In genomic region chr19:1574354-1574753, GRCh38 we compare ENCODE assay signal across 17 cellular contexts. TPM values are rescaled to one million over a fixed set of nuclear protein-coding genes. Genes with fewer than 3 reads are reported as not detected.
DNase-seq lines count a peak whose midpoint lies in the region; ATAC-seq and TF ChIP-seq lines count a peak whose summit lies in the region.
"Had no signal": no experiment of that assay in that cellular context is flagged by ENCODE, and none has a peak within 500 bp of the region (broad histone marks: within the 10 kb centered on the region; RNA-seq: fewer than 3 reads in every experiment).

No MANE protein-coding gene starts in this region.

- H3K27me3 ChIP-seq in Caco-2 (replicated peaks; ENCODE audit: control insufficient read depth, insufficient read depth, low read length) = no peaks in the 10 kb centered on the region

- ATAC-seq in activated naive CD8-positive, alpha-beta T cell treated with anti-CD3 and anti-CD28 coated beads, Interleukin-2, amount 50 U/mL, for 24 hours = no peak
- ATAC-seq in stimulated activated naive B cell treated with anti-CD40 and anti-IgM and Interleukin-4, amounts not matched to agents 10 μg/mL and 1 μg/mL and 100 μg/mL, for 72 hours (replicated peaks) = no peak
- ATAC-seq: HepG2 had no signal

- intact Hi-C loops in Caco-2 (cut with micrococcal nuclease; ENCODE audit: unreplicated experiment) = no loop called here

- no peak overlapping the region for H3K4me3 Mint-ChIP-seq in activated naive CD8-positive, alpha-beta T cell treated with anti-CD3 and anti-CD28 coated beads for 36 hours
- H3K4me3 Mint-ChIP-seq in activated naive CD8-positive, alpha-beta T cell treated with anti-CD3 and anti-CD28 coated beads, Interleukin-2, amount 50 U/mL, for 24 hours = no peak overlapping the region
- no peak overlapping the region for H3K4me3 Mint-ChIP-seq in nephron progenitor cell
- no peak overlapping the region for H3K4me3 Mint-ChIP-seq in stimulated activated naive B cell treated with anti-CD40 and anti-IgM and Interleukin-4, amounts not matched to agents 10 μg/mL and 1 μg/mL and 100 μg/mL, for 72 hours
- H3K4me3 Mint-ChIP-seq in Caco-2 (ENCODE audit: unreplicated experiment) = no peak overlapping the region
- H3K4me3 Mint-ChIP-seq: B cell; CD4-positive, alpha-beta memory T cell; H9; HFFc6 had no signal

- H3K27ac Mint-ChIP-seq in activated naive CD8-positive, alpha-beta T cell treated with anti-CD3 and anti-CD28 coated beads for 36 hours = peak overlapping the region; percentile 42
- H3K27ac Mint-ChIP-seq in activated naive CD8-positive, alpha-beta T cell treated with anti-CD3 and anti-CD28 coated beads, Interleukin-2, amount 50 U/mL, for 24 hours = no peak overlapping the region
- H3K27ac Mint-ChIP-seq in nephron progenitor cell = peak overlapping the region; percentile 54
- peak overlapping the region; percentile 37 for H3K27ac Mint-ChIP-seq in stimulated activated naive B cell treated with anti-CD40 and anti-IgM and Interleukin-4, amounts not matched to agents 10 μg/mL and 1 μg/mL and 100 μg/mL, for 72 hours
- no peak overlapping the region for H3K27ac Mint-ChIP-seq in Caco-2 (ENCODE audit: unreplicated experiment)
- H3K27ac Mint-ChIP-seq: B cell; CD4-positive, alpha-beta memory T cell; HFFc6 had no signal

- H3K9me3 ChIP-seq in HEK293 (ENCODE audit: control insufficient read depth, insufficient read depth, low read depth, low read length) (no peaks in the 10 kb centered on the region), Caco-2 (no peaks in the 10 kb centered on the region)

- H3K4me1 ChIP-seq in HEK293 (ENCODE audit: control insufficient read depth, insufficient read depth, low read length) (no peaks in the 10 kb centered on the region), Caco-2 (no peaks in the 10 kb centered on the region)

- H3K9me3 Mint-ChIP-seq in activated naive CD8-positive, alpha-beta T cell treated with anti-CD3 and anti-CD28 coated beads for 36 hours = no peaks in the 10 kb centered on the region
- H3K9me3 Mint-ChIP-seq in activated naive CD8-positive, alpha-beta T cell treated with anti-CD3 and anti-CD28 coated beads, Interleukin-2, amount 50 U/mL, for 24 hours = no peaks in the 10 kb centered on the region
- peaks cover 4% of the 10 kb centered on the region for H3K9me3 Mint-ChIP-seq in nephron progenitor cell
- H3K9me3 Mint-ChIP-seq in stimulated activated naive B cell treated with anti-CD40 and anti-IgM and Interleukin-4, amounts not matched to agents 10 μg/mL and 1 μg/mL and 100 μg/mL, for 72 hours = no peaks in the 10 kb centered on the region
- H3K9me3 Mint-ChIP-seq in Caco-2 (ENCODE audit: unreplicated experiment) = no peaks in the 10 kb centered on the region
- H3K9me3 Mint-ChIP-seq: HFFc6 had no signal

- H3K36me3 Mint-ChIP-seq in activated naive CD8-positive, alpha-beta T cell treated with anti-CD3 and anti-CD28 coated beads for 36 hours = peaks cover 2% of the 10 kb centered on the region
- H3K36me3 Mint-ChIP-seq in activated naive CD8-positive, alpha-beta T cell treated with anti-CD3 and anti-CD28 coated beads, Interleukin-2, amount 50 U/mL, for 24 hours (ENCODE audit: low read depth) = peaks cover 3% of the 10 kb centered on the region
- peaks cover 6% of the 10 kb centered on the region for H3K36me3 Mint-ChIP-seq in nephron progenitor cell (ENCODE audit: low read depth)
- peaks cover 13 to 31% of the 10 kb centered on the region in 2 donors for H3K36me3 Mint-ChIP-seq in stimulated activated naive B cell treated with anti-CD40 and anti-IgM and Interleukin-4, amounts not matched to agents 10 μg/mL and 1 μg/mL and 100 μg/mL, for 72 hours
- peaks cover 21% of the 10 kb centered on the region for H3K36me3 Mint-ChIP-seq in Caco-2 (ENCODE audit: insufficient read depth, unreplicated experiment)

- CTCF ChIA-PET in HEK293 (lab: Yijun Ruan, JAX) = no interaction called here
- CTCF ChIA-PET in Caco-2 (lab: Charles Lee) = no interaction called here

- POLR2A ChIA-PET in HEK293 (lab: Yijun Ruan, JAX) (interaction anchor here (0.6 to 2.6 kb wide), 3 partner anchors 13 to 1469 kb away, joined by 3 to 8 read pairs (median 4); partner anchors contain the start of gene MBD3), Caco-2 (lab: Charles Lee) (no interaction called here)

- in situ Hi-C loops in ACHN (cut with HindIII; ENCODE audit: low pct_ligation_motif_present, low pct_unique_long_range_greater_than_20kb, low sequenced_read_pairs) = no loop called here

- no peak for DNase-seq in activated naive CD8-positive, alpha-beta T cell treated with anti-CD3 and anti-CD28 coated beads for 36 hours
- no peak for DNase-seq in activated naive CD8-positive, alpha-beta T cell treated with anti-CD3 and anti-CD28 coated beads, Interleukin-2, amount 50 U/mL, for 24 hours
- no peak for DNase-seq in nephron progenitor cell
- DNase-seq in stimulated activated naive B cell treated with anti-CD40 and anti-IgM and Interleukin-4, amounts not matched to agents 10 μg/mL and 1 μg/mL and 100 μg/mL, for 72 hours = no peak
- DNase-seq in ACHN = no peak
- DNase-seq in Caco-2 = no peak
- DNase-seq: CD4-positive, alpha-beta memory T cell; DND-41; GDM1; GOT3; H9; HFFc6 had no signal

- no TSS peak for BruUV-seq in Caco-2 (replicated peaks; lab: Mats Ljungman, UMichigan)

- TF ChIP-seq CTCF in HEK293 (tag by site-specific recombination; IDR thresholded peaks at IDR 0.05) (no peak), nephron progenitor cell (IDR thresholded peaks at IDR 0.05) (no peak), Caco-2 (IDR thresholded peaks at IDR 0.05; ENCODE audit: insufficient read depth in 1 of 2, low read depth in 1 of 2, low read length in 1 of 2, severe bottlenecking in 1 of 2, unreplicated experiment in 1 of 2) (no peak)

- H3K36me3 ChIP-seq in HEK293 (ENCODE audit: control insufficient read depth in 2 of 2, insufficient read depth in 1 of 2, low read length in 2 of 2) = peaks cover 1 to 27% of the 10 kb centered on the region in 2 experiments; a peak in 2 of 3 replicates
- H3K36me3 ChIP-seq in Caco-2 (ENCODE audit: control insufficient read depth, insufficient read depth, low read length) = no peaks in the 10 kb centered on the region

- peaks cover 2% of the 10 kb centered on the region for H3K4me1 Mint-ChIP-seq in activated naive CD8-positive, alpha-beta T cell treated with anti-CD3 and anti-CD28 coated beads for 36 hours
- H3K4me1 Mint-ChIP-seq in activated naive CD8-positive, alpha-beta T cell treated with anti-CD3 and anti-CD28 coated beads, Interleukin-2, amount 50 U/mL, for 24 hours = peaks cover 2% of the 10 kb centered on the region
- H3K4me1 Mint-ChIP-seq in nephron progenitor cell = peaks cover 15% of the 10 kb centered on the region
- H3K4me1 Mint-ChIP-seq in stimulated activated naive B cell treated with anti-CD40 and anti-IgM and Interleukin-4, amounts not matched to agents 10 μg/mL and 1 μg/mL and 100 μg/mL, for 72 hours = peaks cover 7 to 23% of the 10 kb centered on the region in 2 donors
- peaks cover 12% of the 10 kb centered on the region for H3K4me1 Mint-ChIP-seq in Caco-2 (ENCODE audit: low read depth, unreplicated experiment)

- H3K4me3 ChIP-seq in HEK293 (ENCODE audit: low read depth, low read length) (no peak overlapping the region), Caco-2 (ENCODE audit: low read depth, low read length) (no peak overlapping the region)

- no peak overlapping the region for H3K27ac ChIP-seq in HEK293 (ENCODE audit: extremely low read depth, low read depth, low read length)
- H3K27ac ChIP-seq: C4-2B had no signal

- H3K27me3 Mint-ChIP-seq in activated naive CD8-positive, alpha-beta T cell treated with anti-CD3 and anti-CD28 coated beads for 36 hours = peaks cover 12% of the 10 kb centered on the region
- H3K27me3 Mint-ChIP-seq in activated naive CD8-positive, alpha-beta T cell treated with anti-CD3 and anti-CD28 coated beads, Interleukin-2, amount 50 U/mL, for 24 hours = peaks cover 12% of the 10 kb centered on the region
- H3K27me3 Mint-ChIP-seq in nephron progenitor cell (ENCODE audit: low read depth, poor library complexity) = peaks cover 18% of the 10 kb centered on the region
- peaks cover 11 to 12% of the 10 kb centered on the region in 2 donors for H3K27me3 Mint-ChIP-seq in stimulated activated naive B cell treated with anti-CD40 and anti-IgM and Interleukin-4, amounts not matched to agents 10 μg/mL and 1 μg/mL and 100 μg/mL, for 72 hours
- peaks cover 5% of the 10 kb centered on the region for H3K27me3 Mint-ChIP-seq in Caco-2 (ENCODE audit: insufficient read depth, unreplicated experiment)

TF ChIP-seq in HEK293, 187 proteins besides CTCF, POLR2A, EP300 and RAD21:
- TF ChIP-seq SP2 (tag by site-specific recombination; IDR thresholded peaks at IDR 0.05) (no peak), ZNF580 (tag by site-specific recombination; IDR thresholded peaks at IDR 0.05) (no peak), ZNF600 (tag by site-specific recombination; IDR thresholded peaks at IDR 0.05) (peak; percentile 43; the same call in 1 of the 2 replicates)

RNA-seq across cellular contexts. Expression of gene MEX3D, which starts 6.2 kb away (rescaled TPM):
- total RNA-seq in activated naive CD8-positive, alpha-beta T cell treated with anti-CD3 and anti-CD28 coated beads for 36 hours = 1 to 10 TPM; 6.1 to 6.5 TPM
- total RNA-seq in Caco-2 (2022) = 50.6 and 52.1 TPM in 2 replicates

RNA-seq across cellular contexts. Expression of gene MBD3, which starts 18.3 kb away (rescaled TPM):
- total RNA-seq in activated naive CD8-positive, alpha-beta T cell treated with anti-CD3 and anti-CD28 coated beads for 36 hours = 100 to 1,000 TPM; 111 to 117 TPM
- total RNA-seq in Caco-2 (2022) = 89.3 and 95.3 TPM in 2 replicates

RNA-seq across cellular contexts. Expression of gene UQCR11, which starts 30.9 kb away (rescaled TPM):
- total RNA-seq in activated naive CD8-positive, alpha-beta T cell treated with anti-CD3 and anti-CD28 coated beads for 36 hours = 100 to 1,000 TPM; 229 to 244 TPM
- total RNA-seq in Caco-2 (2022) = 222 and 238 TPM in 2 replicates

RNA-seq across cellular contexts. Expression of gene PLK5, which starts 50.5 kb away (rescaled TPM):
- not detected for total RNA-seq in activated naive CD8-positive, alpha-beta T cell treated with anti-CD3 and anti-CD28 coated beads for 36 hours
- total RNA-seq in Caco-2 (2022) = 0.19 TPM in 1 of 2 replicates, not detected in the other
- total RNA-seq: A172; B cell; CD4-positive, alpha-beta memory T cell; HepG2 had no signal

Comparison
In these comparisons a context has a peak if more than half of its experiments do, and no peak if none do; other contexts are left out.
1. H3K27ac Mint-ChIP-seq: peak in activated naive CD8-positive, alpha-beta T cell treated with anti-CD3 and anti-CD28 coated beads for 36 hours (single experiment), nephron progenitor cell (single experiment) and stimulated activated naive B cell treated with anti-CD40 and anti-IgM and Interleukin-4, amounts not matched to agents 10 μg/mL and 1 μg/mL and 100 μg/mL, for 72 hours (single experiment); none in activated naive CD8-positive, alpha-beta T cell treated with anti-CD3 and anti-CD28 coated beads, Interleukin-2, amount 50 U/mL, for 24 hours (single experiment) and Caco-2 (single experiment).